ENCODE assay signal across 21 cellular contexts in the genomic region with DNA sequence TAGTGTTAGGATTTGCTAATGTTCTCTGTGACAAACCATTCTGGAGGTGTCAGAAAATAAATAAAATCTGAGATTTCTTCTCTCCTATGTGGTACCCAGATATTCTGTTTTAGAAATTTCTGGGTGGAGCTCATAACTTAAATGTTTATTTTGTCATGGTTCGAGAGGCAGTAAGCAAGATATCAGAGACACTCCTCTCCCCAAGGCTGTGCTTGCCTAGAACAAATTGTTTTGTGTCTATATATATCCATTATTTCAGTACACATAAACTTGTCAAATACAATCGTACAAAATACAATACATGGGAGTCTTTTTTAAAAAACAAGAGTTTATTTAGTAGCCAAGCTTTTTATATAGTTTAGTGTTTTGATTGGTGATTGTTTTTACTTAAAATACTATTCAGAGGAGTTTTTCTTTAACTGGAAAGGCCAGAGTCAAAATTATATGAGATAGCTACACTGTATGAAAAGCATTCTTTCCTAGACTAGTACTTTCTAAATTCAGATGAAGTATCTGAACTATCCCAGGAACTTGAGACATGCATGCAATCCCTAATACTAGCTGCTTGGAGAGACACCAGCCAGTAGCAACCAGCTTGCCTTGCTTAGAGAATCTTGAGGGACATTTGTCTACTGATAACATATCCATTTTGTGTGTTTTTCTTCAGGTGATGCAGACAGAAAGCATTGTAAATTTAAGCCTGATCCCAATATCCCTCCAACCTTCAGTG.
"Had no signal": no experiment of that assay in that cellular context is flagged by ENCODE, and none has a peak within 500 bp of the region (broad histone marks: within the 10 kb centered on the region; RNA-seq: fewer than 3 reads in every experiment).

No MANE protein-coding gene starts in this region.

- H3K36me3 Mint-ChIP-seq: natural killer cell had no signal

- H3K9me3 ChIP-seq: mucosa of descending colon, transverse colon, vagina had no signal

- H3K4me3 Mint-ChIP-seq: activated B cell treated with CpG ODN at 0.5 μM for 24 hours; activated CD4-positive, alpha-beta memory T cell treated with anti-CD3 and anti-CD28 coated beads for 36 hours; activated naive CD8-positive, alpha-beta T cell; activated T-helper 1 cell treated with anti-CD3 and anti-CD28 coated beads, Interleukin-12 subunit alpha, Interleukin-12 subunit beta, Interleukin-2, Interleukin-4 antibody, amounts not matched to agents 30 ng/mL and 10 ng/mL and 1 ng/mL, durations not matched to agents 14 hours and 24 hours and 36 hours; memory B cell; natural killer cell; stimulated activated naive CD8-positive, alpha-beta T cell treated with anti-CD3 and anti-CD28 coated beads, Interleukin-15, Interleukin-2, amounts not matched to agents 100 ng/mL and 50 ng/mL, for 24 hours had no signal

- H3K27ac ChIP-seq: dorsolateral prefrontal cortex, parathyroid adenoma, skin epidermis, transverse colon, vagina had no signal

- H3K27ac Mint-ChIP-seq: activated B cell treated with CpG ODN at 0.5 μM for 24 hours; activated CD4-positive, alpha-beta memory T cell treated with anti-CD3 and anti-CD28 coated beads for 36 hours; activated naive CD8-positive, alpha-beta T cell; activated T-helper 1 cell treated with anti-CD3 and anti-CD28 coated beads, Interleukin-12 subunit alpha, Interleukin-12 subunit beta, Interleukin-2, Interleukin-4 antibody, amounts not matched to agents 30 ng/mL and 10 ng/mL and 1 ng/mL, durations not matched to agents 14 hours and 24 hours and 36 hours; memory B cell; natural killer cell; stimulated activated naive CD8-positive, alpha-beta T cell treated with anti-CD3 and anti-CD28 coated beads, Interleukin-15, Interleukin-2, amounts not matched to agents 100 ng/mL and 50 ng/mL, for 24 hours had no signal

- H3K27me3 ChIP-seq: dorsolateral prefrontal cortex, transverse colon, vagina had no signal

- H3K4me1 ChIP-seq: parathyroid adenoma had no signal

- H3K9me3 Mint-ChIP-seq: activated B cell treated with CpG ODN at 0.5 μM for 24 hours; activated CD4-positive, alpha-beta memory T cell treated with anti-CD3 and anti-CD28 coated beads for 36 hours; activated T-helper 1 cell treated with anti-CD3 and anti-CD28 coated beads, Interleukin-12 subunit alpha, Interleukin-12 subunit beta, Interleukin-2, Interleukin-4 antibody, amounts not matched to agents 30 ng/mL and 10 ng/mL and 1 ng/mL, durations not matched to agents 14 hours and 24 hours and 36 hours; memory B cell; natural killer cell; stimulated activated naive CD8-positive, alpha-beta T cell treated with anti-CD3 and anti-CD28 coated beads, Interleukin-15, Interleukin-2, amounts not matched to agents 100 ng/mL and 50 ng/mL, for 24 hours had no signal

- H3K4me3 ChIP-seq: dorsolateral prefrontal cortex, mucosa of descending colon, skin epidermis, transverse colon, vagina had no signal

- ATAC-seq: left lobe of liver, mucosa of descending colon, natural killer cell had no signal

- DNase-seq: activated B cell treated with CpG ODN at 0.5 μM for 24 hours; activated CD4-positive, alpha-beta memory T cell treated with anti-CD3 and anti-CD28 coated beads for 36 hours; activated CD4-positive, alpha-beta T cell treated with anti-CD3 and anti-CD28 coated beads for 4 hours; activated gamma-delta T cell treated with Interleukin-2 at 50 U/mL for 16 hours; activated T-cell treated with anti-CD3 and anti-CD28 coated beads for 4 hours; amniotic stem cell; dorsolateral prefrontal cortex; foreskin fibroblast; glutamatergic neuron; mucosa of descending colon; natural killer cell; stimulated activated CD4-positive, alpha-beta T cell treated with anti-CD3 and anti-CD28 coated beads, Interleukin-2, amount 100 ng/mL, for 48 hours; transverse colon had no signal

- H3K27me3 Mint-ChIP-seq: activated B cell treated with CpG ODN at 0.5 μM for 24 hours; activated CD4-positive, alpha-beta memory T cell treated with anti-CD3 and anti-CD28 coated beads for 36 hours; activated naive CD8-positive, alpha-beta T cell; memory B cell; stimulated activated naive CD8-positive, alpha-beta T cell treated with anti-CD3 and anti-CD28 coated beads, Interleukin-15, Interleukin-2, amounts not matched to agents 100 ng/mL and 50 ng/mL, for 24 hours had no signal
